ENCODE assay signal across 12 cellular contexts in genomic region chr1:25890249-25891034, GRCh38. TPM values are rescaled to one million over a fixed set of nuclear protein-coding genes. Genes with fewer than 3 reads are reported as not detected.
DNase-seq lines count a peak whose midpoint lies in the region; ATAC-seq, FAIRE-seq and TF ChIP-seq lines count a peak whose summit lies in the region.
"Had no signal": no experiment of that assay in that cellular context is flagged by ENCODE, and none has a peak within 500 bp of the region (broad histone marks: within the 10 kb centered on the region; RNA-seq: fewer than 3 reads in every experiment).

No MANE protein-coding gene starts in this region.

- H3K27ac ChIP-seq in SJCRH30 (no peak overlapping the region; the same call in 1 of the 2 replicates), pancreas (peak overlapping the region; percentile 45 to 83 (median 70))
- H3K27ac ChIP-seq: gastrocnemius medialis had no signal

- intact Hi-C loops in pancreas (cut with DNase I): loop anchor here in 1 of 3 donors (10.0 kb wide), 1 partner anchor 104 kb away; the partner anchor contains the start of gene PAFAH2

- no peaks in the 10 kb centered on the region for H3K36me3 Mint-ChIP-seq in activated naive CD4-positive, alpha-beta T cell treated with anti-CD3 and anti-CD28 coated beads, Interleukin-2, amount 50 U/mL, for 72 hours
- H3K36me3 Mint-ChIP-seq: activated naive CD4-positive, alpha-beta T cell treated with anti-CD3 and anti-CD28 coated beads, Interleukin-2, amount 50 U/mL, for 24 hours had no signal

- H3K27me3 ChIP-seq in SJCRH30 (no peaks in the 10 kb centered on the region), pancreas (no peaks in the 10 kb centered on the region)
- H3K27me3 ChIP-seq: gastrocnemius medialis had no signal

- H3K9me3 ChIP-seq in SJCRH30 (replicated peaks): no peaks in the 10 kb centered on the region
- no peaks in the 10 kb centered on the region for H3K9me3 ChIP-seq in pancreas
- H3K9me3 ChIP-seq: gastrocnemius medialis had no signal

- H3K4me1 ChIP-seq in SJCRH30 (peaks cover 46% of the 10 kb centered on the region), pancreas (peaks cover 15 to 33% (median 18%) of the 10 kb centered on the region in 3 donors)

- FAIRE-seq in pancreas (lab: Jason Lieb, UNC): no peak

- 30 to 34% methylated on average over 10 of the region's 10 CpGs for WGBS in pancreas, 2 donors

- H3K4me3 ChIP-seq in SJCRH30 (no peak overlapping the region), fibroblast of the aortic adventitia (ENCODE audit: low read depth, low read length) (no peak overlapping the region), pancreas (no peak overlapping the region)
- H3K4me3 ChIP-seq: gastrocnemius medialis had no signal

- H3K27ac Mint-ChIP-seq in activated naive CD4-positive, alpha-beta T cell treated with anti-CD3 and anti-CD28 coated beads, Interleukin-2, amount 50 U/mL, for 72 hours: no peak overlapping the region
- H3K27ac Mint-ChIP-seq: activated naive CD4-positive, alpha-beta T cell treated with anti-CD3 and anti-CD28 coated beads, Interleukin-2, amount 50 U/mL, for 24 hours had no signal

- H3K36me3 ChIP-seq in SJCRH30 (no peaks in the 10 kb centered on the region), pancreas (no peaks in the 10 kb centered on the region)
- H3K36me3 ChIP-seq: gastrocnemius medialis had no signal

- ATAC-seq in pancreas (peak; percentile 68 to 80 (median 74)), HG02610 (IDR thresholded peaks at IDR 0.05; ENCODE audit: unreplicated experiment) (no peak)
- ATAC-seq in activated naive CD4-positive, alpha-beta T cell treated with anti-CD3 and anti-CD28 coated beads, Interleukin-2, amount 50 U/mL, for 72 hours: no peak
- ATAC-seq: gastrocnemius medialis had no signal

- DNase-seq in EL: peak; percentile 61
- DNase-seq in SJCRH30: peak; percentile 65 to 75
- peak; percentile 27 for DNase-seq in fibroblast of the aortic adventitia (ENCODE audit: low read depth)
- DNase-seq in pancreas: peak in 4 of 6 donors; percentile 54 to 72 (median 63)
- no peak for DNase-seq in activated T-cell treated with anti-CD3 and anti-CD28 coated beads for 4 hours
- DNase-seq in NK-92 treated with Interleukin-12 subunit alpha and Interleukin-12 subunit beta, amount 100 ng/mL, for 24 hours (lab: John Stamatoyannopoulos, UW): no peak
- DNase-seq in activated naive CD4-positive, alpha-beta T cell treated with anti-CD3 and anti-CD28 coated beads, Interleukin-2, amount 50 U/mL, for 72 hours (ENCODE audit: low spot score in 2 of 2): no peak
- DNase-seq: gastrocnemius medialis, NCI-H526 had no signal

- no peaks in the 10 kb centered on the region for H3K9me3 Mint-ChIP-seq in activated naive CD4-positive, alpha-beta T cell treated with anti-CD3 and anti-CD28 coated beads, Interleukin-2, amount 50 U/mL, for 72 hours
- H3K9me3 Mint-ChIP-seq: activated naive CD4-positive, alpha-beta T cell treated with anti-CD3 and anti-CD28 coated beads, Interleukin-2, amount 50 U/mL, for 24 hours; IgD-negative memory B cell had no signal

- TF ChIP-seq CTCF in fibroblast of the aortic adventitia (IDR thresholded peaks at IDR 0.05; ENCODE audit: insufficient read depth, low read length) (no peak), pancreas (IDR thresholded peaks at IDR 0.05) (no peak)

RNA-seq across cellular contexts. Expression of gene PAQR7, which starts 14.9 kb away (rescaled TPM):
- total RNA-seq in SJCRH30 (2014; rRNA removed; shearing (Covaris generic)): 2.1 and 2.4 TPM in 2 replicates
- 2.8 and 6.9 TPM in 2 replicates for total RNA-seq in fibroblast of the aortic adventitia (ENCODE audit: low replicate concordance)
- total RNA-seq in pancreas: 10 to 100 TPM in 1 of 6 donors, 1 to 10 TPM in 5; 3.2 to 13.0 (median 4.4) TPM
- polyA plus RNA-seq in pancreas: 1 to 10 TPM; 4.4 to 5.7 TPM
- total RNA-seq in activated naive CD4-positive, alpha-beta T cell treated with anti-CD3 and anti-CD28 coated beads, Interleukin-2, amount 50 U/mL, for 72 hours: 1 to 10 TPM; 4.7 to 9.8 TPM

RNA-seq across cellular contexts. Expression of gene STMN1, which starts 15.8 kb away (rescaled TPM):
- total RNA-seq in SJCRH30 (2014; rRNA removed; shearing (Covaris generic)): 1,028 and 1,091 TPM in 2 replicates
- total RNA-seq in fibroblast of the aortic adventitia (ENCODE audit: low replicate concordance) (89.5 and 137 TPM in 2 replicates), pancreas (10 to 100 TPM in 3 of 6 donors, 1 to 10 TPM in 3; 3.3 to 40.3 (median 8.7) TPM)
- polyA plus RNA-seq in pancreas: 10 to 100 TPM; 16.2 to 58.0 TPM
- 100 to 1,000 TPM; 495 to 786 TPM for total RNA-seq in activated naive CD4-positive, alpha-beta T cell treated with anti-CD3 and anti-CD28 coated beads, Interleukin-2, amount 50 U/mL, for 72 hours

RNA-seq across cellular contexts. Expression of gene AUNIP, which starts 31.2 kb away (rescaled TPM):
- total RNA-seq in SJCRH30 (2014; rRNA removed; shearing (Covaris generic)): 28.9 and 34.3 TPM in 2 replicates
- 4.8 TPM in 1 of 2 replicates, not detected in the other for total RNA-seq in fibroblast of the aortic adventitia (ENCODE audit: low replicate concordance)
- total RNA-seq in pancreas: under 1 TPM in 4 of 6 donors, not detected in 2; 0.19 to 0.37 (median 0.29) TPM
- polyA plus RNA-seq in pancreas: not detected
- total RNA-seq in activated naive CD4-positive, alpha-beta T cell treated with anti-CD3 and anti-CD28 coated beads, Interleukin-2, amount 50 U/mL, for 72 hours: 10 to 100 TPM in 1 of 2 donors, 1 to 10 TPM in 1; 8.6 to 10.6 TPM
- total RNA-seq: gastrocnemius medialis had no signal
- polyA plus RNA-seq: IgD-negative memory B cell had no signal

Comparison
In these comparisons a context has a peak if more than half of its experiments do, and no peak if none do; other contexts are left out.
1. DNase-seq: peak in EL (single experiment), SJCRH30 (2 of 2), fibroblast of the aortic adventitia (single experiment) and pancreas (4 of 6); none in activated T-cell treated with anti-CD3 and anti-CD28 coated beads for 4 hours (single experiment), NK-92 treated with Interleukin-12 subunit alpha and Interleukin-12 subunit beta, amount 100 ng/mL, for 24 hours (single experiment) and activated naive CD4-positive, alpha-beta T cell treated with anti-CD3 and anti-CD28 coated beads, Interleukin-2, amount 50 U/mL, for 72 hours (0 of 2).
2. ATAC-seq: peak in pancreas (4 of 4); none in activated naive CD4-positive, alpha-beta T cell treated with anti-CD3 and anti-CD28 coated beads, Interleukin-2, amount 50 U/mL, for 72 hours (0 of 2) and HG02610 (single experiment).